17 cellular contexts compared by ENCODE assay signal in the genomic region with DNA sequence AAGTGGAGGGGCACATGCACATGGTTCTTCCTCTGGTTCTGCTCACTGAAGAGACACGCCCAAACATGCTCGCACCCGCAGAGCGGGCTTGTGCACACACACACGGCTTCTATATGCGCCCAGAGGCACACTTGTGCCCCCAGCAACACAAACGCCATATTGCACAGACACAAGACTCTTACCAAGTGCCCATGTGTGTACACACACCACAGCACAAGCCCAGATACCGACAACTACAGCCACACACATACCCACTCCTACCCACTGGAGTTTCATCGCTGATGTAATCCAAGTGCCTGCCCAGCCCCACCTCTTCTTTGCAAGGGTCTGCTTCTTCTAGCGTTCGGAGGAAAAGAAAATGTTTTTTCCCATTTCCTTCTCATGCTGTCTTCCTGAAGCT. TPM values are rescaled to one million over a fixed set of nuclear protein-coding genes. Genes with fewer than 3 reads are reported as not detected.
DNase-seq lines count a peak whose midpoint lies in the region; ATAC-seq, FAIRE-seq and TF ChIP-seq lines count a peak whose summit lies in the region.
"Had no signal": no experiment of that assay in that cellular context is flagged by ENCODE, and none has a peak within 500 bp of the region (broad histone marks: within the 10 kb centered on the region; RNA-seq: fewer than 3 reads in every experiment).

No MANE protein-coding gene starts in this region.

- no peaks in the 10 kb centered on the region for H4K20me1 ChIP-seq in BLaER1 treated with 17β-estradiol and CSF1 and Interleukin-3, amounts not matched to agents 10 nM and 100 nM

- H3K4me3 Mint-ChIP-seq in T-helper 17 cell: no peak overlapping the region
- H3K4me3 Mint-ChIP-seq in activated CD4-positive, alpha-beta T cell treated with anti-CD3 and anti-CD28 coated beads, Interleukin-2, amount 10 ng/mL, durations not matched to agents 7 days and 5 days: no peak overlapping the region

- CTCF ChIA-PET in activated CD4-positive, alpha-beta T cell treated with anti-CD3 and anti-CD28 coated beads, Interleukin-2, amount 10 ng/mL, durations not matched to agents 7 days and 5 days (lab: Charles Lee): interaction anchor here (0.6 to 1.8 kb wide), 3 partner anchors 10 to 78 kb away, joined by 3 to 4 read pairs (median 4); no protein-coding TSS in a partner anchor

- H3K4me2 ChIP-seq in BLaER1 treated with 17β-estradiol and CSF1 and Interleukin-3, amounts not matched to agents 10 nM and 100 nM: peak overlapping the region in 8 of 11 experiments; percentile 18 to 90 (median 66); a peak in 13 of 22 replicates
- H3K4me2 ChIP-seq: KMS-11 had no signal

- H3K27me3 Mint-ChIP-seq in T-helper 17 cell: no peaks in the 10 kb centered on the region
- peaks cover 16% of the 10 kb centered on the region for H3K27me3 Mint-ChIP-seq in activated CD4-positive, alpha-beta T cell treated with anti-CD3 and anti-CD28 coated beads, Interleukin-2, amount 10 ng/mL, durations not matched to agents 7 days and 5 days

- no peak for FAIRE-seq in kidney (lab: Jason Lieb, UNC)

- H3K4me1 Mint-ChIP-seq in T-helper 17 cell: peaks cover 55% of the 10 kb centered on the region
- H3K4me1 Mint-ChIP-seq in activated CD4-positive, alpha-beta T cell treated with anti-CD3 and anti-CD28 coated beads, Interleukin-2, amount 10 ng/mL, durations not matched to agents 7 days and 5 days: peaks cover 65% of the 10 kb centered on the region

- no peaks in the 10 kb centered on the region for H3K9me3 Mint-ChIP-seq in activated CD4-positive, alpha-beta T cell treated with anti-CD3 and anti-CD28 coated beads, Interleukin-2, amount 10 ng/mL, durations not matched to agents 7 days and 5 days
- H3K9me3 Mint-ChIP-seq: H9 had no signal

- H3K27ac ChIP-seq in BLaER1 treated with 17β-estradiol and CSF1 and Interleukin-3, amounts not matched to agents 10 nM and 100 nM: peak overlapping the region in 1 of 11 experiments; percentile 12; a peak in 1 of 22 replicates
- H3K27ac ChIP-seq in kidney (ENCODE audit: low read depth in 2 of 2, low read length in 2 of 2): no peak overlapping the region
- H3K27ac ChIP-seq: KMS-11 had no signal

- H3K4me1 ChIP-seq in BLaER1 treated with 17β-estradiol and CSF1 and Interleukin-3, amounts not matched to agents 10 nM and 100 nM: peaks cover 40 to 85% (median 75%) of the 10 kb centered on the region in 10 experiments
- peaks cover 0 to 10% of the 10 kb centered on the region in 2 donors for H3K4me1 ChIP-seq in kidney (ENCODE audit: control insufficient read depth in 1 of 2, insufficient read depth in 1 of 2, low read depth in 1 of 2, low read length in 2 of 2)

- H3K9ac ChIP-seq in BLaER1 treated with 17β-estradiol and CSF1 and Interleukin-3, amounts not matched to agents 10 nM and 100 nM: no peak overlapping the region
- H3K9ac ChIP-seq in kidney (ENCODE audit: low read length in 2 of 2): no peak overlapping the region
- H3K9ac ChIP-seq: KMS-11 had no signal

- POLR2A ChIA-PET in activated CD4-positive, alpha-beta T cell treated with anti-CD3 and anti-CD28 coated beads, Interleukin-2, amount 10 ng/mL, durations not matched to agents 7 days and 5 days (lab: Charles Lee): no interaction called here

- no peaks in the 10 kb centered on the region for H3K27me3 ChIP-seq in BLaER1 treated with 17β-estradiol and CSF1 and Interleukin-3, amounts not matched to agents 10 nM and 100 nM

- no peaks in the 10 kb centered on the region for H3K36me3 Mint-ChIP-seq in T-helper 17 cell (ENCODE audit: low read depth)
- H3K36me3 Mint-ChIP-seq in activated CD4-positive, alpha-beta T cell treated with anti-CD3 and anti-CD28 coated beads, Interleukin-2, amount 10 ng/mL, durations not matched to agents 7 days and 5 days (ENCODE audit: low read depth): peaks cover 2% of the 10 kb centered on the region

- DNase-seq in T-helper 17 cell (no peak), kidney (peak; percentile 37), posterior vena cava (ENCODE audit: low spot score) (peak; percentile 68), AML-193 (lab: John Stamatoyannopoulos, UW) (no peak), iPS-NIHi11 (ENCODE audit: low spot score) (no peak), activated gamma-delta T cell treated with Interleukin-2 at 50 U/mL for 16 hours (no peak)
- DNase-seq in activated CD4-positive, alpha-beta T cell treated with anti-CD3 and anti-CD28 coated beads, Interleukin-2, amount 10 ng/mL, durations not matched to agents 7 days and 5 days: no peak
- DNase-seq: H9; NCI-H1092; NCI-H1694 treated with DMSO at 0.1 percent for 48 hours; NCI-H345; NCI-H526 treated with DMSO at 0.1 percent for 48 hours; NK-92 treated with Interleukin-12 subunit alpha and Interleukin-12 subunit beta, amount 100 ng/mL, for 24 hours had no signal

- no peak for TF ChIP-seq CTCF in kidney (IDR thresholded peaks at IDR 0.05; ENCODE audit: borderline replicate concordance, extremely low read depth, insufficient read depth)

- no peak overlapping the region for H3K4me3 ChIP-seq in BLaER1 treated with 17β-estradiol and CSF1 and Interleukin-3, amounts not matched to agents 10 nM and 100 nM
- H3K4me3 ChIP-seq in kidney (ENCODE audit: low read length in 2 of 2): no peak overlapping the region

- intact Hi-C loops in kidney (cut with DNase I): no loop called here
- intact Hi-C loops in posterior vena cava (cut with DNase I): loop anchor here in 1 of 2 donors (1.0 kb wide), 1 partner anchor 40 kb away; no protein-coding TSS in a partner anchor

- no peak for ATAC-seq in T-helper 17 cell

- no peaks in the 10 kb centered on the region for H3K36me3 ChIP-seq in BLaER1 treated with 17β-estradiol and CSF1 and Interleukin-3, amounts not matched to agents 10 nM and 100 nM
- no peaks in the 10 kb centered on the region for H3K36me3 ChIP-seq in kidney (ENCODE audit: control insufficient read depth in 1 of 2, insufficient read depth in 2 of 2, low read length in 2 of 2)

- H3K9me3 ChIP-seq in BLaER1 treated with 17β-estradiol and CSF1 and Interleukin-3, amounts not matched to agents 10 nM and 100 nM (replicated peaks in 1 of 11): no peaks in the 10 kb centered on the region
- H3K9me3 ChIP-seq in T-helper 17 cell (ENCODE audit: control insufficient read depth, low read length, poor library complexity, severe bottlenecking) (no peaks in the 10 kb centered on the region), kidney (ENCODE audit: control insufficient read depth in 1 of 2, low read length in 2 of 2) (no peaks in the 10 kb centered on the region)

- peak overlapping the region; percentile 60 for H3K27ac Mint-ChIP-seq in T-helper 17 cell
- H3K27ac Mint-ChIP-seq in activated CD4-positive, alpha-beta T cell treated with anti-CD3 and anti-CD28 coated beads, Interleukin-2, amount 10 ng/mL, durations not matched to agents 7 days and 5 days: no peak overlapping the region
- H3K27ac Mint-ChIP-seq: H9 had no signal

RNA-seq across cellular contexts. Expression of gene PRR29, which starts 6.5 kb away (rescaled TPM):
- total RNA-seq in T-helper 17 cell: 1 to 10 TPM; 1.7 to 3.3 TPM
- total RNA-seq in kidney: 4.4 TPM
- 1.2 TPM for polyA plus RNA-seq in kidney (ENCODE audit: insufficient read depth, low read depth, low replicate concordance)
- total RNA-seq in posterior vena cava: under 1 TPM; 0.29 to 0.69 TPM
- 1 to 10 TPM; 3.8 TPM for total RNA-seq in activated CD4-positive, alpha-beta T cell treated with anti-CD3 and anti-CD28 coated beads, Interleukin-2, amount 10 ng/mL, durations not matched to agents 7 days and 5 days
- total RNA-seq: A673, MCF 10A had no signal

RNA-seq across cellular contexts. Expression of gene SCN4A, which starts 18.9 kb away (rescaled TPM):
- under 1 TPM; 0.02 to 0.16 TPM for total RNA-seq in T-helper 17 cell
- 3.4 TPM for total RNA-seq in kidney
- polyA plus RNA-seq in kidney (ENCODE audit: insufficient read depth, low read depth, low replicate concordance): 0.19 TPM
- 1 to 10 TPM in 1 of 2 donors, under 1 TPM in 1; 0.76 to 2.2 TPM for total RNA-seq in posterior vena cava
- total RNA-seq in activated CD4-positive, alpha-beta T cell treated with anti-CD3 and anti-CD28 coated beads, Interleukin-2, amount 10 ng/mL, durations not matched to agents 7 days and 5 days: under 1 TPM; 0.04 to 0.17 TPM
- total RNA-seq: MCF 10A had no signal

RNA-seq across cellular contexts. Expression of gene ICAM2, which starts 28.8 kb away (rescaled TPM):
- 100 to 1,000 TPM; 113 to 115 TPM for total RNA-seq in T-helper 17 cell
- 38.8 TPM for total RNA-seq in kidney
- 55.8 TPM for polyA plus RNA-seq in kidney (ENCODE audit: insufficient read depth, low read depth, low replicate concordance)
- total RNA-seq in posterior vena cava: 10 to 100 TPM; 26.7 to 36.4 TPM
- 100 to 1,000 TPM; 113 to 116 TPM for total RNA-seq in activated CD4-positive, alpha-beta T cell treated with anti-CD3 and anti-CD28 coated beads, Interleukin-2, amount 10 ng/mL, durations not matched to agents 7 days and 5 days
- total RNA-seq: MCF 10A had no signal

RNA-seq across cellular contexts. Expression of gene CD79B, which starts 59.5 kb away (rescaled TPM):
- 10 to 100 TPM; 19.5 to 31.1 TPM for total RNA-seq in T-helper 17 cell
- 11.4 TPM for total RNA-seq in kidney
- polyA plus RNA-seq in kidney (ENCODE audit: insufficient read depth, low read depth, low replicate concordance): 5.2 TPM
- 1 to 10 TPM; 5.1 to 5.5 TPM for total RNA-seq in posterior vena cava
- total RNA-seq in activated CD4-positive, alpha-beta T cell treated with anti-CD3 and anti-CD28 coated beads, Interleukin-2, amount 10 ng/mL, durations not matched to agents 7 days and 5 days: 10 to 100 TPM; 34.6 to 39.9 TPM
- total RNA-seq: MCF 10A had no signal

Comparison
In these comparisons a context has a peak if more than half of its experiments do, and no peak if none do; other contexts are left out.
1. DNase-seq: peak in kidney (single experiment) and posterior vena cava (single experiment); none in T-helper 17 cell (0 of 3), AML-193 (0 of 2), iPS-NIHi11 (single experiment), activated gamma-delta T cell treated with Interleukin-2 at 50 U/mL for 16 hours (single experiment) and activated CD4-positive, alpha-beta T cell treated with anti-CD3 and anti-CD28 coated beads, Interleukin-2, amount 10 ng/mL, durations not matched to agents 7 days and 5 days (single experiment).